Comparison of ENCODE assay signal across 12 cellular contexts in genomic region chr11:62401781-62402180, GRCh38. TPM values are rescaled to one million over a fixed set of nuclear protein-coding genes. Genes with fewer than 3 reads are reported as not detected.
DNase-seq lines count a peak whose midpoint lies in the region; ATAC-seq and TF ChIP-seq lines count a peak whose summit lies in the region.
"Had no signal": no experiment of that assay in that cellular context is flagged by ENCODE, and none has a peak within 500 bp of the region (broad histone marks: within the 10 kb centered on the region; RNA-seq: fewer than 3 reads in every experiment).

No MANE protein-coding gene starts in this region.

- H3K4me3 ChIP-seq in CD8-positive, alpha-beta memory T cell (ENCODE audit: low read length): peak overlapping the region; percentile 44
- H3K4me3 ChIP-seq in gastroesophageal sphincter (no peak overlapping the region), skeletal muscle tissue (ENCODE audit: low read length in 3 of 3) (peak overlapping the region in 1 of 3 donors; percentile 36)
- H3K4me3 ChIP-seq: mucosa of descending colon had no signal

- peak overlapping the region; percentile 11 to 90 (median 77) for H3K4me3 Mint-ChIP-seq in CD8-positive, alpha-beta memory T cell
- H3K4me3 Mint-ChIP-seq in activated CD4-positive, alpha-beta memory T cell treated with anti-CD3 and anti-CD28 coated beads, Interleukin-2, amount 10 ng/mL, durations not matched to agents 7 days and 5 days: peak overlapping the region; percentile 25
- no peak overlapping the region for H3K4me3 Mint-ChIP-seq in endothelial cell (ENCODE audit: unreplicated experiment)

- TF ChIP-seq CTCF in gastroesophageal sphincter (IDR thresholded peaks at IDR 0.05) (no peak), endothelial cell (IDR thresholded peaks at IDR 0.05; ENCODE audit: unreplicated experiment) (no peak)

- no peaks in the 10 kb centered on the region for H3K27me3 ChIP-seq in CD8-positive, alpha-beta memory T cell (ENCODE audit: insufficient read depth, low read length, poor library complexity, severe bottlenecking)
- no peaks in the 10 kb centered on the region for H3K27me3 ChIP-seq in gastroesophageal sphincter
- no peaks in the 10 kb centered on the region for H3K27me3 ChIP-seq in skeletal muscle tissue (ENCODE audit: control insufficient read depth in 3 of 3, insufficient read depth in 3 of 3, low read length in 3 of 3)

- H3K36me3 ChIP-seq in CD8-positive, alpha-beta memory T cell (ENCODE audit: insufficient read depth, low read length): no peaks in the 10 kb centered on the region
- H3K36me3 ChIP-seq in gastroesophageal sphincter (no peaks in the 10 kb centered on the region), skeletal muscle tissue (ENCODE audit: control insufficient read depth in 3 of 3, insufficient read depth in 3 of 3, low read length in 3 of 3) (no peaks in the 10 kb centered on the region)

- 47 to 73% methylated on average over 2 to 4 of the region's 6 CpGs for WGBS in gastroesophageal sphincter (ENCODE audit: low coverage in 1 of 2), 2 donors

- POLR2A ChIA-PET in CD8-positive, alpha-beta memory T cell (lab: Charles Lee): interaction anchor here (0.7 kb wide), 1 partner anchor 142 kb away, joined by 11 read pairs; no protein-coding TSS in a partner anchor
- POLR2A ChIA-PET in activated CD4-positive, alpha-beta memory T cell treated with anti-CD3 and anti-CD28 coated beads, Interleukin-2, amount 10 ng/mL, durations not matched to agents 7 days and 5 days (lab: Charles Lee): interaction anchor here (0.8 to 1.9 kb wide), 15 partner anchors 12 to 480 kb away, joined by 3 to 11 read pairs (median 4); partner anchors contain the start of genes C11orf98, CSKMT, EEF1G and GANAB

- H3K27ac ChIP-seq in CD8-positive, alpha-beta memory T cell (ENCODE audit: low read depth, low read length): no peak overlapping the region
- H3K27ac ChIP-seq in gastroesophageal sphincter: peak overlapping the region; percentile 14 to 85 (median 82)
- peak overlapping the region; percentile 74 for H3K27ac ChIP-seq in skeletal muscle tissue (ENCODE audit: low read depth, low read length)
- H3K27ac ChIP-seq: foreskin keratinocyte had no signal

- H3K36me3 Mint-ChIP-seq in CD8-positive, alpha-beta memory T cell: no peaks in the 10 kb centered on the region
- no peaks in the 10 kb centered on the region for H3K36me3 Mint-ChIP-seq in activated CD4-positive, alpha-beta memory T cell treated with anti-CD3 and anti-CD28 coated beads, Interleukin-2, amount 10 ng/mL, durations not matched to agents 7 days and 5 days (ENCODE audit: low read depth)
- H3K36me3 Mint-ChIP-seq in endothelial cell (ENCODE audit: low read depth, unreplicated experiment): peaks cover 4% of the 10 kb centered on the region

- DNase-seq in CD8-positive, alpha-beta memory T cell: no peak
- no peak for DNase-seq in activated CD4-positive, alpha-beta memory T cell treated with anti-CD3 and anti-CD28 coated beads, Interleukin-2, amount 10 ng/mL, durations not matched to agents 7 days and 5 days
- DNase-seq in endothelial cell (ENCODE audit: low spot score): no peak
- no peak for DNase-seq in NCI-H1048 (lab: John Stamatoyannopoulos, UW)
- DNase-seq: foreskin keratinocyte, NCI-H146 had no signal

- H3K4me1 Mint-ChIP-seq in CD8-positive, alpha-beta memory T cell: peaks cover 23 to 42% (median 25%) of the 10 kb centered on the region in 3 donors
- H3K4me1 Mint-ChIP-seq in activated CD4-positive, alpha-beta memory T cell treated with anti-CD3 and anti-CD28 coated beads, Interleukin-2, amount 10 ng/mL, durations not matched to agents 7 days and 5 days: peaks cover 23% of the 10 kb centered on the region
- peaks cover 6% of the 10 kb centered on the region for H3K4me1 Mint-ChIP-seq in endothelial cell (ENCODE audit: unreplicated experiment)

- TF ChIP-seq EP300 in gastroesophageal sphincter (IDR thresholded peaks at IDR 0.05): no peak

- H3K9ac ChIP-seq in skeletal muscle tissue (ENCODE audit: low read depth in 1 of 3, low read length in 3 of 3): peak overlapping the region; percentile 13 to 42 (median 23)

- no peak for TF ChIP-seq POLR2A in gastroesophageal sphincter (IDR thresholded peaks at IDR 0.05)

- H3K9me3 Mint-ChIP-seq in CD8-positive, alpha-beta memory T cell: no peaks in the 10 kb centered on the region
- no peaks in the 10 kb centered on the region for H3K9me3 Mint-ChIP-seq in activated CD4-positive, alpha-beta memory T cell treated with anti-CD3 and anti-CD28 coated beads, Interleukin-2, amount 10 ng/mL, durations not matched to agents 7 days and 5 days
- H3K9me3 Mint-ChIP-seq in endothelial cell (ENCODE audit: unreplicated experiment): no peaks in the 10 kb centered on the region

- H3K27ac Mint-ChIP-seq in CD8-positive, alpha-beta memory T cell: peak overlapping the region; percentile 60 to 96 (median 87)
- H3K27ac Mint-ChIP-seq in activated CD4-positive, alpha-beta memory T cell treated with anti-CD3 and anti-CD28 coated beads, Interleukin-2, amount 10 ng/mL, durations not matched to agents 7 days and 5 days: peak overlapping the region; percentile 62
- no peak overlapping the region for H3K27ac Mint-ChIP-seq in endothelial cell (ENCODE audit: unreplicated experiment)

- no peak for ATAC-seq in gastroesophageal sphincter
- no peak for ATAC-seq in GM21576 (IDR thresholded peaks at IDR 0.05; ENCODE audit: unreplicated experiment)
- ATAC-seq in HG02870 (IDR thresholded peaks at IDR 0.05; ENCODE audit: unreplicated experiment): no peak
- ATAC-seq: foreskin keratinocyte had no signal

- H3K27me3 Mint-ChIP-seq in CD8-positive, alpha-beta memory T cell: no peaks in the 10 kb centered on the region
- H3K27me3 Mint-ChIP-seq in activated CD4-positive, alpha-beta memory T cell treated with anti-CD3 and anti-CD28 coated beads, Interleukin-2, amount 10 ng/mL, durations not matched to agents 7 days and 5 days: peaks cover 3% of the 10 kb centered on the region
- peaks cover 10% of the 10 kb centered on the region for H3K27me3 Mint-ChIP-seq in endothelial cell (ENCODE audit: unreplicated experiment)

- no peaks in the 10 kb centered on the region for H3K9me3 ChIP-seq in CD8-positive, alpha-beta memory T cell (ENCODE audit: low read length)
- H3K9me3 ChIP-seq in gastroesophageal sphincter (no peaks in the 10 kb centered on the region), skeletal muscle tissue (ENCODE audit: control insufficient read depth in 3 of 3, low read length in 3 of 3) (no peaks in the 10 kb centered on the region)
- H3K9me3 ChIP-seq: mucosa of descending colon had no signal

- CTCF ChIA-PET in CD8-positive, alpha-beta memory T cell (lab: Charles Lee): interaction anchor here (0.6 to 4.5 kb wide), 6 partner anchors 8 to 190 kb away, joined by 3 to 26 read pairs (median 4); partner anchors contain the start of gene TUT1
- CTCF ChIA-PET in activated CD4-positive, alpha-beta memory T cell treated with anti-CD3 and anti-CD28 coated beads, Interleukin-2, amount 10 ng/mL, durations not matched to agents 7 days and 5 days (lab: Charles Lee): interaction anchor here (0.6 to 2.5 kb wide), 12 partner anchors 9 to 348 kb away, joined by 3 to 19 read pairs (median 6); partner anchors contain the start of genes C11orf98 and CSKMT

- peaks cover 48% of the 10 kb centered on the region for H3K4me1 ChIP-seq in CD8-positive, alpha-beta memory T cell (ENCODE audit: insufficient read depth, low read length)
- peaks cover 12 to 69% (median 49%) of the 10 kb centered on the region in 3 donors for H3K4me1 ChIP-seq in gastroesophageal sphincter
- peaks cover 45 to 53% (median 48%) of the 10 kb centered on the region in 3 donors for H3K4me1 ChIP-seq in skeletal muscle tissue (ENCODE audit: control insufficient read depth in 3 of 3, insufficient read depth in 3 of 3, low read length in 3 of 3)
- H3K4me1 ChIP-seq: foreskin keratinocyte had no signal

RNA-seq across cellular contexts. Expression of gene SCGB1A1, which starts 17.1 kb away (rescaled TPM):
- not detected for total RNA-seq in CD8-positive, alpha-beta memory T cell
- polyA plus RNA-seq in CD8-positive, alpha-beta memory T cell: not detected
- not detected for total RNA-seq in activated CD4-positive, alpha-beta memory T cell treated with anti-CD3 and anti-CD28 coated beads, Interleukin-2, amount 10 ng/mL, durations not matched to agents 7 days and 5 days
- total RNA-seq in gastroesophageal sphincter: not detected
- total RNA-seq in skeletal muscle tissue: not detected
- total RNA-seq in endothelial cell (ENCODE audit: unreplicated experiment): 0.72 TPM
- total RNA-seq: foreskin keratinocyte, H4, mucosa of descending colon had no signal
- polyA plus RNA-seq: foreskin keratinocyte had no signal
